ENCODE assay signal across 11 cellular contexts in the genomic region with DNA sequence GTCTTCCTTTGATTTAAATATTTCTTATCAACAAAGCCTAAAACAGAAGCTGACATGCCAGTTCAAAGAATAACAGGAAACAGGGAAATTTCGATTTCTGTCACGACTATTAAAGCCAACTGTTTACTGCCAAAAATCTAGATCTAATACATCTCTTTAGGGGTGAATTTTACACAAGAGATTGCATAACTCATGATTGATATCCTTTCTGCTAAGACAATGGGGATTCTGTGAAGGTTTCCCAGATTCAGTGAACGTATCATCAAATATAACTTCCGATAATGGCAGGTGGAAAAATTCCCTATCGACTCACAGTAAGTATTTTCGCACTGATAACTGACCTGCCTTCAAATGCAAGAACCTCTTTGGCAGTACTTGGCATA. TPM values are rescaled to one million over a fixed set of nuclear protein-coding genes. Genes with fewer than 3 reads are reported as not detected.
DNase-seq lines count a peak whose midpoint lies in the region; ATAC-seq, FAIRE-seq and TF ChIP-seq lines count a peak whose summit lies in the region.
"Had no signal": no experiment of that assay in that cellular context is flagged by ENCODE, and none has a peak within 500 bp of the region (broad histone marks: within the 10 kb centered on the region; RNA-seq: fewer than 3 reads in every experiment).

No MANE protein-coding gene starts in this region.

- no peak overlapping the region for H3K4me3 ChIP-seq in ACC112 (ENCODE audit: low read depth, low read length)
- no peak overlapping the region for H3K4me3 ChIP-seq in esophagus squamous epithelium
- no peak overlapping the region for H3K4me3 ChIP-seq in HepG2 (replicated peaks in 1 of 3; ENCODE audit: insufficient read depth in 1 of 3, low read depth in 2 of 3, low read length in 3 of 3)

- H3K27ac ChIP-seq in ACC112 (ENCODE audit: low read depth, low read length), result peak overlapping the region; percentile 48
- peak overlapping the region; percentile 58 for H3K27ac ChIP-seq in RWPE1
- peak overlapping the region; percentile 36 to 69 (median 46) for H3K27ac ChIP-seq in esophagus squamous epithelium
- H3K27ac ChIP-seq in HepG2 (ENCODE audit: extremely low read length, insufficient read depth, low read length), result no peak overlapping the region

- TF ChIP-seq RAD21 in HepG2 (CRISPR knock-in tag; IDR thresholded peaks at IDR 0.05), result no peak

- in situ Hi-C loops in HepG2 (cut with HindIII; ENCODE audit: extremely low pct_ligation_motif_present, low pct_unique_long_range_greater_than_20kb), result no loop called here

- TF ChIP-seq EP300 in HepG2 (IDR thresholded peaks at IDR 0.05; ENCODE audit: low read depth in 2 of 2, low read length in 2 of 2), result no peak
- no peak for TF ChIP-seq EP300 in HepG2 (CRISPR knock-in tag; IDR thresholded peaks at IDR 0.05; ENCODE audit: borderline replicate concordance)

- no peaks in the 10 kb centered on the region for H3K9me3 ChIP-seq in esophagus squamous epithelium
- no peaks in the 10 kb centered on the region for H3K9me3 ChIP-seq in HepG2 (ENCODE audit: low read length)

- no peaks in the 10 kb centered on the region for H4K20me1 ChIP-seq in HepG2 (ENCODE audit: insufficient read depth, low read length)

- H3K9ac ChIP-seq in HepG2 (ENCODE audit: insufficient read depth, low read depth, low read length), result no peak overlapping the region

- H3K79me2 ChIP-seq in ACC112 (ENCODE audit: control insufficient read depth, insufficient read depth, low read length, unreplicated experiment), result no peaks in the 10 kb centered on the region
- peaks cover 7% of the 10 kb centered on the region for H3K79me2 ChIP-seq in HepG2 (ENCODE audit: insufficient read depth, low read length)

- CTCF ChIA-PET in RWPE1 (lab: Yijun Ruan, JAX), result interaction anchor here (0.5 to 2.0 kb wide), 2 partner anchors 13 to 134 kb away, joined by 4 to 6 read pairs; no protein-coding TSS in a partner anchor
- CTCF ChIA-PET in HepG2 (lab: Yijun Ruan, JAX; ENCODE audit: low intra/inter-chr PET ratio, low total read pairs), result no interaction called here

- TF ChIP-seq POLR2A in esophagus squamous epithelium (IDR thresholded peaks at IDR 0.05) (no peak), HepG2 (IDR thresholded peaks at IDR 0.05; ENCODE audit: insufficient read depth in 1 of 2, low read depth in 2 of 2, low read length in 2 of 2) (no peak)

- intact Hi-C loops in esophagus squamous epithelium (cut with DNase I), result no loop called here
- intact Hi-C loops in HepG2 (cut with micrococcal nuclease; ENCODE audit: unreplicated experiment), result no loop called here

- no TSS peak for BruUV-seq in HepG2 (replicated peaks; lab: Mats Ljungman, UMichigan)

- FAIRE-seq in HepG2 (lab: Jason Lieb, UNC), result no peak
- FAIRE-seq: astrocyte had no signal

- DNase-seq in RWPE1 (ENCODE audit: low spot score), result no peak
- DNase-seq in esophagus squamous epithelium (lab: John Stamatoyannopoulos, UW), result no peak
- no peak for DNase-seq in HepG2 (ENCODE audit: low spot score)
- no peak for DNase-seq in GM19238 (ENCODE audit: insufficient read length, low spot score)
- DNase-seq: NCI-H1436 treated with DMSO at 0.1 percent for 48 hours, NCI-H82 had no signal

- no peak for TF ChIP-seq CTCF in RWPE1 (conservative IDR thresholded peaks at IDR 0.05; ENCODE audit: low read depth)
- no peak for TF ChIP-seq CTCF in esophagus squamous epithelium (IDR thresholded peaks at IDR 0.05)
- TF ChIP-seq CTCF in HepG2 (CRISPR knock-in tag; IDR thresholded peaks at IDR 0.05), result no peak

- 24 to 40% methylated on average over 6 of the region's 6 CpGs for WGBS in esophagus squamous epithelium, 2 donors
- 81% methylated on average over 6 of the region's 6 CpGs for WGBS in HepG2 (ENCODE audit: low lambda C conversion rate)

- H2AFZ ChIP-seq in ACC112 (ENCODE audit: low read length, unreplicated experiment) (no peak overlapping the region), HepG2 (ENCODE audit: low read length) (no peak overlapping the region)

- H3K4me2 ChIP-seq in HepG2 (ENCODE audit: low read depth, low read length), result no peak overlapping the region

- peaks cover 20% of the 10 kb centered on the region for H3K4me1 ChIP-seq in ACC112 (ENCODE audit: control insufficient read depth, insufficient read depth, low read length, unreplicated experiment)
- peaks cover 0 to 26% (median 10%) of the 10 kb centered on the region in 3 donors for H3K4me1 ChIP-seq in esophagus squamous epithelium
- peaks cover 18% of the 10 kb centered on the region for H3K4me1 ChIP-seq in HepG2 (ENCODE audit: insufficient read depth, low read length)

- no peaks in the 10 kb centered on the region for H3K36me3 ChIP-seq in ACC112 (ENCODE audit: insufficient read depth, low read length)
- H3K36me3 ChIP-seq in esophagus squamous epithelium, result peaks cover 0 to 7% (median 0%) of the 10 kb centered on the region in 3 donors
- H3K36me3 ChIP-seq in HepG2 (replicated peaks in 1 of 2; ENCODE audit: control insufficient read depth in 1 of 2, insufficient read depth in 2 of 2, low read length in 2 of 2), result peaks cover 6 to 34% of the 10 kb centered on the region in 2 experiments

- H3K27me3 ChIP-seq in ACC112 (ENCODE audit: insufficient read depth, low read length) (no peaks in the 10 kb centered on the region), esophagus squamous epithelium (no peaks in the 10 kb centered on the region), HepG2 (ENCODE audit: control insufficient read depth in 1 of 2, insufficient read depth in 2 of 2, low read length in 2 of 2) (no peaks in the 10 kb centered on the region)

- ATAC-seq in GM19395 (IDR thresholded peaks at IDR 0.05; ENCODE audit: unreplicated experiment) (peak; percentile 19), HepG2 (no peak), GM18861 (IDR thresholded peaks at IDR 0.05; ENCODE audit: unreplicated experiment) (no peak), HG02623 (IDR thresholded peaks at IDR 0.05; ENCODE audit: unreplicated experiment) (no peak)

- POLR2A ChIA-PET in RWPE1 (lab: Yijun Ruan, JAX; ENCODE audit: low non-redundant PET), result no interaction called here
- POLR2A ChIA-PET in HepG2 (lab: Yijun Ruan, JAX), result no interaction called here

TF ChIP-seq in HepG2, 621 proteins besides CTCF, POLR2A, EP300 and RAD21 (continues in another document):
- no peak for TF ChIP-seq JUN (CRISPR knock-in tag; IDR thresholded peaks at IDR 0.05)

RNA-seq across cellular contexts. Expression of a gene that starts 42.9 kb away (rescaled TPM):
- total RNA-seq in esophagus squamous epithelium (10 to 100 TPM; 13.1 to 58.2 (median 32.0) TPM), HepG2 (2016; rRNA removed; fragmentation: Illumina TruSeq; extraction: Trizol) (53.6 and 59.5 TPM in 2 replicates)
- total RNA-seq in HepG2 (2016; cell fraction: cytosol; rRNA removed; fragmentation: Illumina TruSeq; extraction: Trizol; ENCODE audit: low read depth), result 19.0 and 21.3 TPM in 2 replicates
- total RNA-seq in HepG2 (2016; cell fraction: insoluble cytoplasmic fraction; rRNA removed; fragmentation: Illumina TruSeq; extraction: Trizol), result 55.9 and 56.5 TPM in 2 replicates
- 22.2 and 23.0 TPM in 2 replicates for total RNA-seq in HepG2 (2016; cell fraction: membrane; rRNA removed; fragmentation: Illumina TruSeq; extraction: Trizol)
- 124 and 133 TPM in 2 replicates for total RNA-seq in HepG2 (2016; cell fraction: nucleus; rRNA removed; fragmentation: Illumina TruSeq; extraction: Trizol)
- polyA plus RNA-seq in HepG2 (2011; rRNA removed), result 22.6 and 24.9 TPM in 2 replicates
- polyA plus RNA-seq in HepG2 (2011; cell fraction: cytosol; rRNA removed), result 11.6 and 12.3 TPM in 2 replicates
- 42.8 and 45.1 TPM in 2 replicates for polyA plus RNA-seq in HepG2 (2011; cell fraction: nucleus; rRNA removed)
- 23.2 and 25.7 TPM in 2 replicates for polyA plus RNA-seq in HepG2 (2012)
- polyA plus RNA-seq in HepG2 (2016; cell fraction: cytosol; fragmentation: Illumina TruSeq; extraction: Trizol; ENCODE audit: low read depth), result 3.5 and 3.8 TPM in 2 replicates
- polyA plus RNA-seq in HepG2 (2016; cell fraction: insoluble cytoplasmic fraction; fragmentation: Illumina TruSeq; extraction: Trizol; ENCODE audit: low read depth), result 20.6 and 26.3 TPM in 2 replicates
- polyA plus RNA-seq in HepG2 (2016; cell fraction: membrane; fragmentation: Illumina TruSeq; extraction: Trizol; ENCODE audit: low read depth), result 6.4 and 7.5 TPM in 2 replicates
- polyA plus RNA-seq in HepG2 (2016; cell fraction: nucleus; fragmentation: Illumina TruSeq; extraction: Trizol; ENCODE audit: insufficient read depth, low read depth), result 67.3 and 71.2 TPM in 2 replicates
- polyA minus RNA-seq in HepG2 (2011; rRNA and poly(A)+ RNA removed; ENCODE audit: low replicate concordance), result 4.6 and 265 TPM in 2 replicates
- polyA minus RNA-seq in HepG2 (2011; cell fraction: cytosol; rRNA and poly(A)+ RNA removed), result 58.2 and 64.4 TPM in 2 replicates
- 179 and 208 TPM in 2 replicates for polyA minus RNA-seq in HepG2 (2011; cell fraction: nucleus; rRNA and poly(A)+ RNA removed)

RNA-seq across cellular contexts. Expression of a gene that starts 52.4 kb away (rescaled TPM):
- total RNA-seq in esophagus squamous epithelium, result 100 to 1,000 TPM in 2 of 4 donors, 10 to 100 TPM in 2; 62.1 to 193 (median 90.8) TPM
- 63.5 and 72.8 TPM in 2 replicates for total RNA-seq in HepG2 (2016; rRNA removed; fragmentation: Illumina TruSeq; extraction: Trizol)
- total RNA-seq in HepG2 (2016; cell fraction: cytosol; rRNA removed; fragmentation: Illumina TruSeq; extraction: Trizol; ENCODE audit: low read depth), result 166 and 170 TPM in 2 replicates
- 59.3 and 73.4 TPM in 2 replicates for total RNA-seq in HepG2 (2016; cell fraction: insoluble cytoplasmic fraction; rRNA removed; fragmentation: Illumina TruSeq; extraction: Trizol)
- total RNA-seq in HepG2 (2016; cell fraction: membrane; rRNA removed; fragmentation: Illumina TruSeq; extraction: Trizol), result 169 and 174 TPM in 2 replicates
- total RNA-seq in HepG2 (2016; cell fraction: nucleus; rRNA removed; fragmentation: Illumina TruSeq; extraction: Trizol), result 26.7 and 33.2 TPM in 2 replicates
- polyA plus RNA-seq in HepG2 (2011; rRNA removed), result 13.5 and 16.0 TPM in 2 replicates
- polyA plus RNA-seq in HepG2 (2011; cell fraction: cytosol; rRNA removed), result 10.7 and 20.4 TPM in 2 replicates
- polyA plus RNA-seq in HepG2 (2011; cell fraction: nucleus; rRNA removed), result 8.3 and 8.5 TPM in 2 replicates
- polyA plus RNA-seq in HepG2 (2012), result 22.1 and 42.4 TPM in 2 replicates
- 232 and 243 TPM in 2 replicates for polyA plus RNA-seq in HepG2 (2016; cell fraction: cytosol; fragmentation: Illumina TruSeq; extraction: Trizol; ENCODE audit: low read depth)
- 51.6 and 57.6 TPM in 2 replicates for polyA plus RNA-seq in HepG2 (2016; cell fraction: insoluble cytoplasmic fraction; fragmentation: Illumina TruSeq; extraction: Trizol; ENCODE audit: low read depth)
- 144 and 151 TPM in 2 replicates for polyA plus RNA-seq in HepG2 (2016; cell fraction: membrane; fragmentation: Illumina TruSeq; extraction: Trizol; ENCODE audit: low read depth)
- 47.5 and 48.3 TPM in 2 replicates for polyA plus RNA-seq in HepG2 (2016; cell fraction: nucleus; fragmentation: Illumina TruSeq; extraction: Trizol; ENCODE audit: insufficient read depth, low read depth)
- polyA minus RNA-seq in HepG2 (2011; rRNA and poly(A)+ RNA removed; ENCODE audit: low replicate concordance), result 0.23 and 2.4 TPM in 2 replicates
- polyA minus RNA-seq in HepG2 (2011; cell fraction: cytosol; rRNA and poly(A)+ RNA removed), result 4.3 and 5.5 TPM in 2 replicates
- 8.5 and 8.8 TPM in 2 replicates for polyA minus RNA-seq in HepG2 (2011; cell fraction: nucleus; rRNA and poly(A)+ RNA removed)
